9 cellular contexts compared by ENCODE assay signal in genomic region chr2:230327418-230328154, GRCh38. TPM values are rescaled to one million over a fixed set of nuclear protein-coding genes. Genes with fewer than 3 reads are reported as not detected.
DNase-seq lines count a peak whose midpoint lies in the region; ATAC-seq, FAIRE-seq and TF ChIP-seq lines count a peak whose summit lies in the region.
"Had no signal": no experiment of that assay in that cellular context is flagged by ENCODE, and none has a peak within 500 bp of the region (broad histone marks: within the 10 kb centered on the region; RNA-seq: fewer than 3 reads in every experiment).

No MANE protein-coding gene starts in this region.

- H3K36me3 ChIP-seq in H1 (ENCODE audit: control insufficient read depth in 2 of 4, insufficient read depth in 4 of 4, low read length in 3 of 4) (no peaks in the 10 kb centered on the region), parathyroid adenoma (ENCODE audit: control insufficient read depth, insufficient read depth, low read length) (no peaks in the 10 kb centered on the region)

- H2BK12ac ChIP-seq in H1 (ENCODE audit: low read depth, low read length): no peak overlapping the region

- no peak overlapping the region for H2BK15ac ChIP-seq in H1 (ENCODE audit: low read length)

- DNase-seq in DMS153 (lab: John Stamatoyannopoulos, UW) (peak; percentile 42), DMS153 treated with DMSO at 0.1 percent for 48 hours (lab: John Stamatoyannopoulos, UW; ENCODE audit: unreplicated experiment) (no peak), NOMO-1 treated with DMSO at 0.1 percent for 48 hours (lab: John Stamatoyannopoulos, UW; ENCODE audit: unreplicated experiment) (peak; percentile 60), H1 (ENCODE audit: low read depth in 1 of 2, low spot score in 2 of 2) (no peak), nucleus accumbens (lab: John Stamatoyannopoulos, UW) (no peak), KBM-7 (no peak)

- H3K4me1 ChIP-seq in H1 (replicated peaks in 1 of 4; ENCODE audit: control insufficient read depth in 3 of 4, insufficient read depth in 4 of 4, low read length in 3 of 4) (peaks cover 0 to 2% (median 0%) of the 10 kb centered on the region in 4 experiments; a peak in 1 of 7 replicates), parathyroid adenoma (no peaks in the 10 kb centered on the region)

- H2AFZ ChIP-seq in H1 (ENCODE audit: low read length): 0 out of 2 replicates have a peak overlapping the region, but pooled peaks have one; percentile 19
- peak overlapping the region; percentile 87 for H2AFZ ChIP-seq in parathyroid adenoma

- no peak overlapping the region for H3K4ac ChIP-seq in H1 (replicated peaks; ENCODE audit: insufficient read length, low read depth, low read length)

- no peaks in the 10 kb centered on the region for H3K79me1 ChIP-seq in H1 (ENCODE audit: low read depth, low read length)

- ATAC-seq in HG02884 (IDR thresholded peaks at IDR 0.05; ENCODE audit: unreplicated experiment): peak; percentile 67

- H4K91ac ChIP-seq in H1 (replicated peaks; ENCODE audit: insufficient read length, low read length): no peak overlapping the region

- H3K14ac ChIP-seq in H1 (ENCODE audit: insufficient read length): no peak overlapping the region

- H3K9me3 ChIP-seq in H1 (ENCODE audit: insufficient read depth in 2 of 2, low read depth in 1 of 2, low read length in 1 of 2): peaks cover 10 to 14% of the 10 kb centered on the region in 2 experiments
- no peaks in the 10 kb centered on the region for H3K9me3 ChIP-seq in parathyroid adenoma (ENCODE audit: control insufficient read depth, low read length)

- H3K27ac ChIP-seq in H1 (ENCODE audit: low read depth, low read length): no peak overlapping the region
- H3K27ac ChIP-seq in parathyroid adenoma: peak overlapping the region; percentile 61
- H3K27ac ChIP-seq: 22Rv1 had no signal

- no peak for TF ChIP-seq EP300 in H1 (IDR thresholded peaks at IDR 0.05; ENCODE audit: borderline replicate concordance in 1 of 2, low read depth in 2 of 2, low read length in 2 of 2)

- H3K4me3 ChIP-seq in H1 (ENCODE audit: extremely low read depth in 1 of 4, insufficient read depth in 2 of 4, low read depth in 3 of 4, low read length in 4 of 4) (no peak overlapping the region), parathyroid adenoma (ENCODE audit: low read depth, low read length) (peak overlapping the region; percentile 42)

- H3K27me3 ChIP-seq in H1 (replicated peaks in 1 of 4; ENCODE audit: control insufficient read depth in 3 of 4, extremely low read depth in 1 of 4, insufficient read depth in 3 of 4, low read length in 3 of 4): no peaks in the 10 kb centered on the region
- H3K27me3 ChIP-seq in parathyroid adenoma (ENCODE audit: control insufficient read depth, insufficient read depth, low read length): no peaks in the 10 kb centered on the region

- H3K79me2 ChIP-seq in H1 (ENCODE audit: control insufficient read depth in 1 of 2, insufficient read depth in 2 of 2, low read length in 2 of 2) (no peaks in the 10 kb centered on the region), parathyroid adenoma (no peaks in the 10 kb centered on the region)

- no peaks in the 10 kb centered on the region for H4K20me1 ChIP-seq in H1 (replicated peaks in 1 of 2; ENCODE audit: control insufficient read depth in 1 of 2, insufficient read depth in 2 of 2, low read length in 2 of 2)

- no peaks in the 10 kb centered on the region for H3K23me2 ChIP-seq in H1 (ENCODE audit: low read depth, low read length)

- H2BK120ac ChIP-seq in H1 (replicated peaks; ENCODE audit: low read depth, low read length): no peak overlapping the region

- H2BK5ac ChIP-seq in H1 (ENCODE audit: low read depth, low read length): no peak overlapping the region

- 85% methylated on average over 5 of the region's 5 CpGs; no CpG with 5 or more reads in 1 of the 2 experiments for WGBS in H1 (ENCODE audit: extremely low coverage in 1 of 2, insufficient coverage in 1 of 2, insufficient read length in 1 of 2, insufficient replicate concordance in 2 of 2, low coverage in 1 of 2, low lambda C conversion rate in 2 of 2, missing lambda C conversion rate in 1 of 2), 2 experiments

- H3K4me2 ChIP-seq in H1 (ENCODE audit: insufficient read depth in 1 of 2, low read depth in 2 of 2, low read length in 2 of 2) (no peak overlapping the region), parathyroid adenoma (ENCODE audit: low read length) (peak overlapping the region; percentile 44)

- H4K5ac ChIP-seq in H1 (ENCODE audit: insufficient read length, low read depth, low read length): no peak overlapping the region

- in situ Hi-C loops in KBM-7 (cut with MboI; ENCODE audit: low pct_unique_long_range_greater_than_20kb, low sequenced_read_pairs): no loop called here

- POLR2A ChIA-PET in H1 (lab: Charles Lee; ENCODE audit: partially characterized antibody): no interaction called here

- H3K23ac ChIP-seq in H1 (ENCODE audit: insufficient read length): no peak overlapping the region

- no peak overlapping the region for H2BK20ac ChIP-seq in H1 (ENCODE audit: low read length)

- H3K56ac ChIP-seq in H1 (replicated peaks; ENCODE audit: insufficient read length, low read depth, low read length): no peak overlapping the region

- H4K8ac ChIP-seq in H1 (ENCODE audit: extremely low read depth, insufficient read depth, low read length): no peak overlapping the region

- CTCF ChIA-PET in H1 (lab: Charles Lee; ENCODE audit: partially characterized antibody): interaction anchor here (1.1 kb wide), 1 partner anchor 10 kb away, joined by 5 read pairs; no protein-coding TSS in a partner anchor

- TF ChIP-seq CTCF in H1 (IDR thresholded peaks at IDR 0.05; ENCODE audit: control extremely low read depth in 1 of 3, insufficient read depth in 1 of 3, low read depth in 1 of 3, low read length in 3 of 3) (no peak), parathyroid adenoma (IDR thresholded peaks at IDR 0.05) (no peak)

- no peak overlapping the region for H2AK5ac ChIP-seq in H1 (ENCODE audit: low read depth, low read length)

- no peak for TF ChIP-seq RAD21 in H1 (IDR thresholded peaks at IDR 0.05 in 1 of 2, conservative IDR thresholded peaks at IDR 0.05 in 1 of 2; ENCODE audit: low read depth in 2 of 2, low read length in 2 of 2)

- TF ChIP-seq POLR2A in H1 (IDR thresholded peaks at IDR 0.05; ENCODE audit: control extremely low read depth in 1 of 2, low read depth in 2 of 2, low read length in 2 of 2): no peak

- H3K9ac ChIP-seq in H1 (replicated peaks in 1 of 4; ENCODE audit: extremely low read depth in 1 of 4, low read depth in 3 of 4, low read length in 3 of 4): no peak overlapping the region
- no peak overlapping the region for H3K9ac ChIP-seq in parathyroid adenoma

- FAIRE-seq in H1 (lab: Jason Lieb, UNC): no peak

- no peak overlapping the region for H3K18ac ChIP-seq in H1 (ENCODE audit: extremely low read depth, low read length)

TF ChIP-seq in H1, 55 proteins besides CTCF, POLR2A, EP300 and RAD21:
- TF ChIP-seq CREB1 (IDR thresholded peaks at IDR 0.05): no peak
- TF ChIP-seq CBX5 (IDR thresholded peaks at IDR 0.05; ENCODE audit: low read depth, low read length): no peak
- TF ChIP-seq TAF7 (optimal IDR thresholded peaks at IDR 0.05; ENCODE audit: borderline replicate concordance, low read depth, low read length): no peak
- no peak for TF ChIP-seq JUND (IDR thresholded peaks at IDR 0.05; ENCODE audit: low read length)
- TF ChIP-seq CBX8 (IDR thresholded peaks at IDR 0.05; ENCODE audit: borderline replicate concordance, low read depth, low read length): no peak
- no peak for TF ChIP-seq CHD1 (IDR thresholded peaks at IDR 0.05; ENCODE audit: low read depth, low read length)
- no peak for TF ChIP-seq HDAC6 (IDR thresholded peaks at IDR 0.05; ENCODE audit: low read depth, low read length)
- TF ChIP-seq SP1 (IDR thresholded peaks at IDR 0.05; ENCODE audit: low read depth, low read length): no peak

RNA-seq across cellular contexts. Expression of gene SP140L, which starts 0.6 kb away (rescaled TPM):
- total RNA-seq in H1 (2021; fragmentation: NEBNext Ultra II Directional; extraction: Animal tissue kit (Norgen Biotek cat#: 25700)): 0.31 and 1.5 TPM in 2 replicates
- 0.36 and 0.58 TPM in 2 replicates for polyA plus RNA-seq in H1 (2011; rRNA removed)
- 0.53 TPM for polyA plus RNA-seq in H1 (2011; cell fraction: cytosol; rRNA removed)
- 0.81 TPM for polyA plus RNA-seq in H1 (2011; cell fraction: nucleus; rRNA removed)
- polyA plus RNA-seq in H1 (2012, experiment 1 of 2): 0.28 to 0.57 TPM (median 0.40 TPM) in 4 replicates
- not detected for polyA plus RNA-seq in H1 (2012, experiment 2 of 2)
- polyA plus RNA-seq in H1 (2013, experiment 1 of 2): 0.63 TPM
- polyA plus RNA-seq in H1 (2013, experiment 2 of 2): 1.0 TPM
- polyA minus RNA-seq in H1 (2011; rRNA and poly(A)+ RNA removed): 0.66 and 0.69 TPM in 2 replicates
- 0.51 TPM for polyA minus RNA-seq in H1 (2011; cell fraction: cytosol; rRNA and poly(A)+ RNA removed)
- polyA minus RNA-seq in H1 (2011; cell fraction: nucleus; rRNA and poly(A)+ RNA removed): 0.70 TPM

Comparison
In these comparisons a context has a peak if more than half of its experiments do, and no peak if none do; other contexts are left out.
1. DNase-seq: peak in DMS153 (single experiment) and NOMO-1 treated with DMSO at 0.1 percent for 48 hours (single experiment); none in DMS153 treated with DMSO at 0.1 percent for 48 hours (single experiment), H1 (0 of 2), nucleus accumbens (0 of 56) and KBM-7 (single experiment).